33 cellular contexts compared by ENCODE assay signal in genomic region chr3:79597719-79598118, GRCh38.
"Had no signal": no experiment of that assay in that cellular context is flagged by ENCODE, and none has a peak within 500 bp of the region (broad histone marks: within the 10 kb centered on the region; RNA-seq: fewer than 3 reads in every experiment).

No MANE protein-coding gene starts in this region.

- H3K27ac Mint-ChIP-seq: activated CD4-positive, alpha-beta memory T cell treated with anti-CD3 and anti-CD28 coated beads for 36 hours; activated CD4-positive, alpha-beta T cell treated with anti-CD3 and anti-CD28 coated beads for 36 hours; activated CD4-positive, alpha-beta T cell treated with anti-CD3 and anti-CD28 coated beads, Interleukin-2, amount 10 ng/mL, durations not matched to agents 24 days and 14 days; activated CD8-positive, alpha-beta memory T cell treated with anti-CD3 and anti-CD28 coated beads, Interleukin-2, amount 10 ng/mL, durations not matched to agents 7 days and 5 days; activated CD8-positive, alpha-beta T cell treated with anti-CD3 and anti-CD28 coated beads, Interleukin-2, amount 10 ng/mL, durations not matched to agents 7 days and 5 days; activated naive CD4-positive, alpha-beta T cell treated with anti-CD3 and anti-CD28 coated beads for 36 hours; activated naive CD4-positive, alpha-beta T cell treated with anti-CD3 and anti-CD28 coated beads, Interleukin-2, amount 50 U/mL, for 24 hours; activated naive CD8-positive, alpha-beta T cell treated with anti-CD3 and anti-CD28 coated beads for 36 hours; activated naive CD8-positive, alpha-beta T cell treated with anti-CD3 and anti-CD28 coated beads, Interleukin-2, amount 50 U/mL, for 24 hours; activated T-helper 1 cell treated with anti-CD3 and anti-CD28 coated beads, Interleukin-12 subunit alpha, Interleukin-12 subunit beta, Interleukin-2, Interleukin-4 antibody, amounts not matched to agents 30 ng/mL and 10 ng/mL and 1 ng/mL, durations not matched to agents 14 hours and 24 hours and 36 hours; activated T-helper 2 cell treated with anti-CD3 and anti-CD28 coated beads, Interferon-gamma antibody, Interleukin-2, Interleukin-4, amounts not matched to agents 10 μg/mL and 5 μg/mL and 100 μg/mL, durations not matched to agents 14 hours and 24 hours and 36 hours; dendritic cell treated with granulocyte-macrophage colony-stimulating factor and Interleukin-4, amounts not matched to agents 40 ng/mL and 50 ng/mL, for 4 days; endodermal cell; T-helper 1 cell treated with Interleukin-12 subunit alpha and Interleukin-12 subunit beta and Interleukin-4 antibody, amounts not matched to agents 30 μg/mL and 1 μg/mL, for 36 hours had no signal

- H3K9me3 Mint-ChIP-seq: activated CD4-positive, alpha-beta T cell treated with anti-CD3 and anti-CD28 coated beads, Interleukin-2, amount 10 ng/mL, durations not matched to agents 24 days and 14 days; dendritic cell treated with granulocyte-macrophage colony-stimulating factor and Interleukin-4, amounts not matched to agents 40 ng/mL and 50 ng/mL, for 4 days; endodermal cell had no signal

- H3K9me3 ChIP-seq: adrenal gland, body of pancreas, esophagus squamous epithelium had no signal

- H3K27me3 ChIP-seq: adrenal gland, body of pancreas, dorsolateral prefrontal cortex, esophagus squamous epithelium had no signal

- H3K36me3 ChIP-seq: adrenal gland, esophagus squamous epithelium had no signal

- H3K4me3 Mint-ChIP-seq: activated CD4-positive, alpha-beta memory T cell treated with anti-CD3 and anti-CD28 coated beads for 36 hours; activated CD4-positive, alpha-beta T cell treated with anti-CD3 and anti-CD28 coated beads for 36 hours; activated CD4-positive, alpha-beta T cell treated with anti-CD3 and anti-CD28 coated beads, Interleukin-2, amount 10 ng/mL, durations not matched to agents 24 days and 14 days; activated CD8-positive, alpha-beta memory T cell treated with anti-CD3 and anti-CD28 coated beads, Interleukin-2, amount 10 ng/mL, durations not matched to agents 7 days and 5 days; activated CD8-positive, alpha-beta T cell treated with anti-CD3 and anti-CD28 coated beads, Interleukin-2, amount 10 ng/mL, durations not matched to agents 7 days and 5 days; activated naive CD4-positive, alpha-beta T cell treated with anti-CD3 and anti-CD28 coated beads for 36 hours; activated naive CD4-positive, alpha-beta T cell treated with anti-CD3 and anti-CD28 coated beads, Interleukin-2, amount 50 U/mL, for 24 hours; activated naive CD8-positive, alpha-beta T cell treated with anti-CD3 and anti-CD28 coated beads for 36 hours; activated naive CD8-positive, alpha-beta T cell treated with anti-CD3 and anti-CD28 coated beads, Interleukin-2, amount 50 U/mL, for 24 hours; activated T-helper 1 cell treated with anti-CD3 and anti-CD28 coated beads, Interleukin-12 subunit alpha, Interleukin-12 subunit beta, Interleukin-2, Interleukin-4 antibody, amounts not matched to agents 30 ng/mL and 10 ng/mL and 1 ng/mL, durations not matched to agents 14 hours and 24 hours and 36 hours; central memory CD8-positive, alpha-beta T cell; dendritic cell treated with granulocyte-macrophage colony-stimulating factor and Interleukin-4, amounts not matched to agents 40 ng/mL and 50 ng/mL, for 4 days; endodermal cell; T-helper 1 cell treated with Interleukin-12 subunit alpha and Interleukin-12 subunit beta and Interleukin-4 antibody, amounts not matched to agents 30 μg/mL and 1 μg/mL, for 36 hours had no signal

- H3K27ac ChIP-seq: adrenal gland, body of pancreas, coronary artery, dorsolateral prefrontal cortex, esophagus squamous epithelium had no signal

- H3K36me3 Mint-ChIP-seq: activated CD4-positive, alpha-beta memory T cell treated with anti-CD3 and anti-CD28 coated beads for 36 hours; activated CD8-positive, alpha-beta memory T cell treated with anti-CD3 and anti-CD28 coated beads, Interleukin-2, amount 10 ng/mL, durations not matched to agents 7 days and 5 days; activated naive CD4-positive, alpha-beta T cell treated with anti-CD3 and anti-CD28 coated beads, Interleukin-2, amount 50 U/mL, for 24 hours; activated naive CD8-positive, alpha-beta T cell treated with anti-CD3 and anti-CD28 coated beads for 36 hours had no signal

- ATAC-seq: activated CD4-positive, alpha-beta T cell treated with anti-CD3 and anti-CD28 coated beads for 36 hours; activated CD8-positive, alpha-beta memory T cell treated with anti-CD3 and anti-CD28 coated beads, Interleukin-2, amount 10 ng/mL, durations not matched to agents 7 days and 5 days; activated CD8-positive, alpha-beta T cell treated with anti-CD3 and anti-CD28 coated beads, Interleukin-2, amount 10 ng/mL, durations not matched to agents 7 days and 5 days; activated naive CD8-positive, alpha-beta T cell treated with anti-CD3 and anti-CD28 coated beads, Interleukin-2, amount 50 U/mL, for 24 hours; body of pancreas had no signal

- H3K4me1 ChIP-seq: adrenal gland, body of pancreas, esophagus squamous epithelium had no signal

- H3K27me3 Mint-ChIP-seq: activated CD4-positive, alpha-beta memory T cell treated with anti-CD3 and anti-CD28 coated beads for 36 hours; activated CD4-positive, alpha-beta T cell treated with anti-CD3 and anti-CD28 coated beads for 36 hours; activated CD4-positive, alpha-beta T cell treated with anti-CD3 and anti-CD28 coated beads, Interleukin-2, amount 10 ng/mL, durations not matched to agents 24 days and 14 days; activated CD8-positive, alpha-beta memory T cell treated with anti-CD3 and anti-CD28 coated beads, Interleukin-2, amount 10 ng/mL, durations not matched to agents 7 days and 5 days; activated naive CD4-positive, alpha-beta T cell treated with anti-CD3 and anti-CD28 coated beads, Interleukin-2, amount 50 U/mL, for 24 hours; activated naive CD8-positive, alpha-beta T cell treated with anti-CD3 and anti-CD28 coated beads for 36 hours; activated naive CD8-positive, alpha-beta T cell treated with anti-CD3 and anti-CD28 coated beads, Interleukin-2, amount 50 U/mL, for 24 hours; central memory CD8-positive, alpha-beta T cell; dendritic cell treated with granulocyte-macrophage colony-stimulating factor and Interleukin-4, amounts not matched to agents 40 ng/mL and 50 ng/mL, for 4 days had no signal

- DNase-seq: activated CD4-positive, alpha-beta memory T cell treated with anti-CD3 and anti-CD28 coated beads for 36 hours; activated CD4-positive, alpha-beta T cell treated with anti-CD3 and anti-CD28 coated beads for 36 hours; activated CD4-positive, alpha-beta T cell treated with anti-CD3 and anti-CD28 coated beads, Interleukin-2, amount 10 ng/mL, durations not matched to agents 24 days and 14 days; activated CD4-positive, CD25-positive, alpha-beta regulatory T cell; activated CD4-positive, CD25-positive, alpha-beta regulatory T cell treated with anti-CD3 and anti-CD28 coated beads, Interleukin-2, amount 50 U/mL, for 72 hours; activated CD8-positive, alpha-beta memory T cell treated with anti-CD3 and anti-CD28 coated beads, Interleukin-2, amount 10 ng/mL, durations not matched to agents 7 days and 5 days; activated CD8-positive, alpha-beta memory T cell treated with anti-CD3 and anti-CD28 coated beads, Interleukin-2, amount 50 U/mL, for 4 hours; activated CD8-positive, alpha-beta T cell treated with anti-CD3 and anti-CD28 coated beads, Interleukin-2, amount 10 ng/mL, durations not matched to agents 7 days and 5 days; activated effector memory CD4-positive, alpha-beta T cell treated with anti-CD3 and anti-CD28 coated beads, Interleukin-2, amount 50 U/mL, for 16 hours; activated naive CD4-positive, alpha-beta T cell treated with anti-CD3 and anti-CD28 coated beads for 36 hours; activated naive CD8-positive, alpha-beta T cell treated with anti-CD3 and anti-CD28 coated beads for 36 hours; activated naive CD8-positive, alpha-beta T cell treated with anti-CD3 and anti-CD28 coated beads, Interleukin-2, amount 50 U/mL, for 24 hours; activated T-cell treated with anti-CD3 and anti-CD28 coated beads, Interleukin-2, amount 50 U/mL, for 1 hour; activated T-cell treated with anti-CD3 and anti-CD28 coated beads, Interleukin-2, amount 50 U/mL, for 48 hours; adrenal gland; amygdala; aorta; body of pancreas; dorsolateral prefrontal cortex; effector memory CD4-positive, alpha-beta T cell; endodermal cell; erythroblast; esophagus squamous epithelium; head of caudate nucleus; hippocampal formation; T-helper 9 cell had no signal

- H3K4me3 ChIP-seq: adrenal gland, body of pancreas, coronary artery, dorsolateral prefrontal cortex, esophagus squamous epithelium had no signal

- H3K4me1 Mint-ChIP-seq: activated CD4-positive, alpha-beta T cell treated with anti-CD3 and anti-CD28 coated beads for 36 hours; activated CD4-positive, alpha-beta T cell treated with anti-CD3 and anti-CD28 coated beads, Interleukin-2, amount 10 ng/mL, durations not matched to agents 24 days and 14 days; activated CD8-positive, alpha-beta memory T cell treated with anti-CD3 and anti-CD28 coated beads, Interleukin-2, amount 10 ng/mL, durations not matched to agents 7 days and 5 days; activated naive CD4-positive, alpha-beta T cell treated with anti-CD3 and anti-CD28 coated beads, Interleukin-2, amount 50 U/mL, for 24 hours; activated naive CD8-positive, alpha-beta T cell treated with anti-CD3 and anti-CD28 coated beads for 36 hours; activated naive CD8-positive, alpha-beta T cell treated with anti-CD3 and anti-CD28 coated beads, Interleukin-2, amount 50 U/mL, for 24 hours; central memory CD8-positive, alpha-beta T cell had no signal
